In genomic region chr7:26144681-26145080, GRCh38 we compare ENCODE assay signal across 33 cellular contexts.
"Had no signal": no experiment of that assay in that cellular context is flagged by ENCODE, and none has a peak within 500 bp of the region (broad histone marks: within the 10 kb centered on the region; RNA-seq: fewer than 3 reads in every experiment).

No MANE protein-coding gene starts in this region.

- H3K9me3 ChIP-seq: body of pancreas, colonic mucosa, gastrocnemius medialis, heart left ventricle had no signal

- H3K27ac ChIP-seq: body of pancreas, cardiac muscle cell, colonic mucosa, foreskin keratinocyte, gastrocnemius medialis, heart left ventricle, WERI-Rb-1 had no signal

- H3K27me3 Mint-ChIP-seq: activated CD8-positive, alpha-beta T cell treated with anti-CD3 and anti-CD28 coated beads for 36 hours had no signal

- H3K27me3 ChIP-seq: body of pancreas, cardiac muscle cell, foreskin keratinocyte had no signal

- H3K4me3 Mint-ChIP-seq: activated B cell treated with CpG ODN at 0.5 μM for 24 hours; activated CD8-positive, alpha-beta T cell treated with anti-CD3 and anti-CD28 coated beads for 36 hours; activated naive CD8-positive, alpha-beta T cell treated with anti-CD3 and anti-CD28 coated beads, Interleukin-2, amount 10 ng/mL, durations not matched to agents 7 days and 5 days; activated T-cell treated with anti-CD3 and anti-CD28 coated beads, Interleukin-2, amount 50 U/mL, for 4 hours; activated T-helper 17 cell treated with anti-CD3 and anti-CD28 coated beads, Interleukin-2, amount 50 U/mL, for 72 hours; endodermal cell; T-helper 1 cell treated with Interleukin-12 subunit alpha and Interleukin-12 subunit beta and Interleukin-4 antibody, amounts not matched to agents 30 μg/mL and 1 μg/mL, for 36 hours; T-helper 2 cell treated with Interferon-gamma antibody and Interleukin-4, amounts not matched to agents 5 μg/mL and 100 μg/mL, for 36 hours had no signal

- H3K4me1 Mint-ChIP-seq: activated B cell treated with CpG ODN at 0.5 μM for 24 hours; activated T-helper 17 cell treated with anti-CD3 and anti-CD28 coated beads, Interleukin-2, amount 50 U/mL, for 72 hours had no signal

- H3K27ac Mint-ChIP-seq: activated B cell treated with CpG ODN at 0.5 μM for 24 hours; activated CD8-positive, alpha-beta T cell treated with anti-CD3 and anti-CD28 coated beads for 36 hours; activated naive CD4-positive, alpha-beta T cell treated with anti-CD3 and anti-CD28 coated beads, Interleukin-2, amount 50 U/mL, for 72 hours; activated naive CD8-positive, alpha-beta T cell treated with anti-CD3 and anti-CD28 coated beads, Interleukin-2, amount 10 ng/mL, durations not matched to agents 7 days and 5 days; activated T-helper 17 cell treated with anti-CD3 and anti-CD28 coated beads, Interleukin-2, amount 50 U/mL, for 72 hours; endodermal cell; T-helper 1 cell treated with Interleukin-12 subunit alpha and Interleukin-12 subunit beta and Interleukin-4 antibody, amounts not matched to agents 30 μg/mL and 1 μg/mL, for 36 hours; T-helper 2 cell treated with Interferon-gamma antibody and Interleukin-4, amounts not matched to agents 5 μg/mL and 100 μg/mL, for 36 hours had no signal

- ATAC-seq: activated CD4-positive, CD25-positive, alpha-beta regulatory T cell treated with anti-CD3 and anti-CD28 coated beads, Interleukin-2, amount 50 U/mL, for 24 hours; activated CD8-positive, alpha-beta T cell treated with anti-CD3 and anti-CD28 coated beads for 36 hours; activated naive CD4-positive, alpha-beta T cell treated with anti-CD3 and anti-CD28 coated beads, Interleukin-2, amount 50 U/mL, for 72 hours; activated T-cell treated with anti-CD3 and anti-CD28 coated beads, Interleukin-2, amount 50 U/mL, for 4 hours; activated T-helper 17 cell treated with anti-CD3 and anti-CD28 coated beads, Interleukin-2, amount 50 U/mL, for 72 hours; body of pancreas; esophagus mucosa; foreskin keratinocyte; gastrocnemius medialis; heart left ventricle had no signal

- H3K4me1 ChIP-seq: body of pancreas, colonic mucosa, foreskin keratinocyte, gastrocnemius medialis had no signal

- H3K4me3 ChIP-seq: body of pancreas, cardiac muscle cell, colonic mucosa, gastrocnemius medialis, heart left ventricle had no signal

- H3K36me3 ChIP-seq: cardiac muscle cell, colonic mucosa, gastrocnemius medialis, heart left ventricle, WERI-Rb-1 had no signal

- H3K36me3 Mint-ChIP-seq: activated naive CD4-positive, alpha-beta T cell treated with anti-CD3 and anti-CD28 coated beads, Interleukin-2, amount 50 U/mL, for 72 hours; activated naive CD8-positive, alpha-beta T cell treated with anti-CD3 and anti-CD28 coated beads, Interleukin-2, amount 10 ng/mL, durations not matched to agents 7 days and 5 days had no signal

- DNase-seq: activated B cell treated with CpG ODN at 0.5 μM for 24 hours; activated CD4-positive, alpha-beta T cell treated with anti-CD3 and anti-CD28 coated beads for 48 hours; activated CD4-positive, alpha-beta T cell treated with anti-CD3 and anti-CD28 coated beads, Interleukin-2, amount 50 U/mL, for 1 hour; activated CD4-positive, alpha-beta T cell treated with anti-CD3 and anti-CD28 coated beads, Interleukin-2, amount 50 U/mL, for 48 hours; activated CD8-positive, alpha-beta memory T cell treated with anti-CD3 and anti-CD28 coated beads for 24 hours; activated CD8-positive, alpha-beta T cell treated with anti-CD3 and anti-CD28 coated beads for 36 hours; activated effector memory CD4-positive, alpha-beta T cell treated with Interleukin-2 at 50 U/mL for 16 hours; activated gamma-delta T cell treated with Interleukin-2 at 50 U/mL for 16 hours; activated naive CD4-positive, alpha-beta T cell treated with Interleukin-2 at 50 U/mL for 16 hours; activated naive CD8-positive, alpha-beta T cell treated with anti-CD3 and anti-CD28 coated beads, Interleukin-2, amount 10 ng/mL, durations not matched to agents 7 days and 5 days; activated T-cell treated with anti-CD3 and anti-CD28 coated beads, Interleukin-2, amount 50 U/mL, for 4 hours; amygdala; aorta; body of pancreas; central memory CD4-positive, alpha-beta T cell; cerebellar nuclear complex; colonic mucosa; effector memory CD4-positive, alpha-beta T cell; endodermal cell; foreskin keratinocyte; gastrocnemius medialis; glutamatergic neuron; heart left ventricle; hypothalamus; T1000; WERI-Rb-1 had no signal

- H3K9me3 Mint-ChIP-seq: activated B cell treated with CpG ODN at 0.5 μM for 24 hours; activated CD8-positive, alpha-beta T cell treated with anti-CD3 and anti-CD28 coated beads for 36 hours; activated naive CD4-positive, alpha-beta T cell treated with anti-CD3 and anti-CD28 coated beads, Interleukin-2, amount 50 U/mL, for 72 hours; activated T-cell treated with anti-CD3 and anti-CD28 coated beads, Interleukin-2, amount 50 U/mL, for 4 hours; activated T-helper 17 cell treated with anti-CD3 and anti-CD28 coated beads, Interleukin-2, amount 50 U/mL, for 72 hours; T-helper 1 cell treated with Interleukin-12 subunit alpha and Interleukin-12 subunit beta and Interleukin-4 antibody, amounts not matched to agents 30 μg/mL and 1 μg/mL, for 36 hours; T-helper 2 cell treated with Interferon-gamma antibody and Interleukin-4, amounts not matched to agents 5 μg/mL and 100 μg/mL, for 36 hours had no signal
